Comparison of ENCODE assay signal across 8 cellular contexts in genomic region chr10:624605-625334, GRCh38.
DNase-seq lines count a peak whose midpoint lies in the region; TF ChIP-seq lines count a peak whose summit lies in the region.

No MANE protein-coding gene starts in this region.

- peaks cover 7 to 34% of the 10 kb centered on the region in 2 donors for H3K27me3 Mint-ChIP-seq in CD8-positive, alpha-beta memory T cell

- no peak overlapping the region for H3K9ac ChIP-seq in liver (ENCODE audit: low read depth in 1 of 2, low read length in 2 of 2)

- no peaks in the 10 kb centered on the region for H3K36me3 Mint-ChIP-seq in CD8-positive, alpha-beta memory T cell

- no peaks in the 10 kb centered on the region for H3K27me3 ChIP-seq in liver (ENCODE audit: control insufficient read depth in 4 of 4, insufficient read depth in 4 of 4, low read length in 3 of 4)
- H3K27me3 ChIP-seq in suprapubic skin: no peaks in the 10 kb centered on the region
- H3K27me3 ChIP-seq in WERI-Rb-1 (ENCODE audit: insufficient read depth, low read depth, severe bottlenecking): no peaks in the 10 kb centered on the region
- H3K27me3 ChIP-seq in CD8-positive, alpha-beta memory T cell (ENCODE audit: insufficient read depth, low read length, poor library complexity, severe bottlenecking): no peaks in the 10 kb centered on the region

- peaks cover 0 to 1% (median 0%) of the 10 kb centered on the region in 5 donors for H3K9me3 Mint-ChIP-seq in CD8-positive, alpha-beta memory T cell

- DNase-seq in C1 segment of cervical spinal cord (lab: John Stamatoyannopoulos, UW) (peak in 11 of 14 donors; percentile 5 to 92 (median 86)), NCI-H2171 treated with DMSO at 0.1 percent for 48 hours (lab: John Stamatoyannopoulos, UW) (peak; percentile 59), dermis blood vessel endothelial cell (peak; percentile 82), suprapubic skin (ENCODE audit: low spot score in 2 of 2) (peak in 1 of 2 donors; percentile 85), WERI-Rb-1 (no peak), NCI-H524 treated with DMSO at 0.1 percent for 48 hours (lab: John Stamatoyannopoulos, UW) (no peak)
- DNase-seq in CD8-positive, alpha-beta memory T cell: no peak

- H3K9me3 ChIP-seq in liver (ENCODE audit: control insufficient read depth in 4 of 4, low read length in 3 of 4): no peaks in the 10 kb centered on the region
- H3K9me3 ChIP-seq in suprapubic skin: no peaks in the 10 kb centered on the region
- H3K9me3 ChIP-seq in WERI-Rb-1 (ENCODE audit: severe bottlenecking): no peaks in the 10 kb centered on the region
- H3K9me3 ChIP-seq in CD8-positive, alpha-beta memory T cell (ENCODE audit: low read length): no peaks in the 10 kb centered on the region

- no peak for TF ChIP-seq POLR2A in suprapubic skin (IDR thresholded peaks at IDR 0.05)

- no peak for TF ChIP-seq EP300 in suprapubic skin (IDR thresholded peaks at IDR 0.05)

- POLR2A ChIA-PET in CD8-positive, alpha-beta memory T cell (lab: Charles Lee): no interaction called here

- H3K27ac ChIP-seq in liver (ENCODE audit: low read depth in 1 of 2, low read length in 2 of 2) (peak overlapping the region; percentile 67 to 76), suprapubic skin (peak overlapping the region; percentile 73), WERI-Rb-1 (no peak overlapping the region)
- no peak overlapping the region for H3K27ac ChIP-seq in CD8-positive, alpha-beta memory T cell (ENCODE audit: low read depth, low read length)

- H3K27ac Mint-ChIP-seq in CD8-positive, alpha-beta memory T cell: no peak overlapping the region

- no peak for TF ChIP-seq RAD21 in liver (IDR thresholded peaks at IDR 0.05)

- 74% methylated on average over 35 of the region's 35 CpGs for WGBS in liver
- WGBS in suprapubic skin: 57% methylated on average over 26 of the region's 35 CpGs

- H3K4me1 Mint-ChIP-seq in CD8-positive, alpha-beta memory T cell: peaks cover 0 to 3% (median 0%) of the 10 kb centered on the region in 3 donors

- H3K36me3 ChIP-seq in liver (ENCODE audit: control insufficient read depth in 4 of 4, insufficient read depth in 3 of 4, low read depth in 1 of 4, low read length in 3 of 4) (no peaks in the 10 kb centered on the region), suprapubic skin (no peaks in the 10 kb centered on the region), WERI-Rb-1 (no peaks in the 10 kb centered on the region; the same call in 1 of the 2 replicates)
- H3K36me3 ChIP-seq in CD8-positive, alpha-beta memory T cell (ENCODE audit: insufficient read depth, low read length): no peaks in the 10 kb centered on the region

- H3K4me3 ChIP-seq in liver (ENCODE audit: low read depth in 1 of 3, low read length in 3 of 3) (no peak overlapping the region), suprapubic skin (peak overlapping the region; percentile 20), WERI-Rb-1 (ENCODE audit: low read depth, low read length) (no peak overlapping the region)
- no peak overlapping the region for H3K4me3 ChIP-seq in CD8-positive, alpha-beta memory T cell (ENCODE audit: low read length)

- no peak overlapping the region for H3K4me3 Mint-ChIP-seq in CD8-positive, alpha-beta memory T cell

- TF ChIP-seq CTCF in liver (IDR thresholded peaks at IDR 0.05; ENCODE audit: low read depth, low read length, missing input control) (no peak), suprapubic skin (IDR thresholded peaks at IDR 0.05) (no peak), WERI-Rb-1 (IDR thresholded peaks at IDR 0.05; ENCODE audit: low read depth, low read length) (no peak)

- H3K4me1 ChIP-seq in liver (ENCODE audit: control insufficient read depth in 4 of 4, insufficient read depth in 4 of 4, low read length in 3 of 4): no peaks in the 10 kb centered on the region
- H3K4me1 ChIP-seq in suprapubic skin: peaks cover 28% of the 10 kb centered on the region
- no peaks in the 10 kb centered on the region for H3K4me1 ChIP-seq in CD8-positive, alpha-beta memory T cell (ENCODE audit: insufficient read depth, low read length)

- CTCF ChIA-PET in CD8-positive, alpha-beta memory T cell (lab: Charles Lee): no interaction called here

TF ChIP-seq in liver, 16 proteins besides CTCF, POLR2A, EP300 and RAD21:
- TF ChIP-seq EGR1 (IDR thresholded peaks at IDR 0.05; ENCODE audit: low read depth in 2 of 2): no peak
- TF ChIP-seq RXRA (IDR thresholded peaks at IDR 0.05): peak in 1 of 2 donors; percentile 40
- peak; percentile 23 to 57 for TF ChIP-seq JUND (IDR thresholded peaks at IDR 0.05)
- TF ChIP-seq YY1 (IDR thresholded peaks at IDR 0.05): peak; percentile 18

Comparison
In these comparisons a context has a peak if more than half of its experiments do, and no peak if none do; other contexts are left out.
1. DNase-seq: peak in C1 segment of cervical spinal cord (11 of 14), NCI-H2171 treated with DMSO at 0.1 percent for 48 hours (single experiment) and dermis blood vessel endothelial cell (single experiment); none in WERI-Rb-1 (single experiment), NCI-H524 treated with DMSO at 0.1 percent for 48 hours (single experiment) and CD8-positive, alpha-beta memory T cell (0 of 5).
2. H3K27ac ChIP-seq: peak in liver (2 of 2) and suprapubic skin (single experiment); none in WERI-Rb-1 (single experiment) and CD8-positive, alpha-beta memory T cell (single experiment).